In the genomic region with DNA sequence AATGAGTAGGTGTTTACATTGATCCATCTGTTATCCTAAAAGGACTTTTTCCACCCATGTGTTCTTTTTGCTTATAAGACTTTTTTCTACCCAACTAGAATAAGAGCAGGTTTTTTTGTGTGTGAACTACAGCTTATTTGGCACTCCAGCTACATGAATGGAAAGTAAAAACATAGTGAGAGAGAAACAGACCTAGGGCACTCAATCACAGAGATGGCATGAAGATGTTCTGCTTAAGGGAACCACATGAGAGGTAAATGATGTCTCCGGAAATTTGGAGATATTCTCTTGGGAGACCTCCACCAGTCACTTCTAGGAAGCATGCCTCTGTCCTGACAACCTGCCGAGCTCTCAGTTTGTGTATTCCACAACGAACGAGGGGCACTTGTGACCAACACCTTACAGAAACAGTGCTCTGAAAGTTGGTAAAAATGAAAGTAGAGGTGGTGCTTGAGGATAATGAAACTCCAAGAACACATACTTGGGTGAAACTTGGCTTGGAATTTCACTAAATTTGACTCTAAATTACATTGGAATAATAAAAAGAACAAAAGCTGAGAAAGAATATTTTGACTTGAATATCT, we compare ENCODE assay signal across 23 cellular contexts.
DNase-seq lines count a peak whose midpoint lies in the region; FAIRE-seq and TF ChIP-seq lines count a peak whose summit lies in the region.
"Had no signal": no experiment of that assay in that cellular context is flagged by ENCODE, and none has a peak within 500 bp of the region (broad histone marks: within the 10 kb centered on the region; RNA-seq: fewer than 3 reads in every experiment).

No MANE protein-coding gene starts in this region.

- POLR2A ChIA-PET in H1 (lab: Charles Lee; ENCODE audit: partially characterized antibody), result no interaction called here

- peaks cover 6% of the 10 kb centered on the region; the same call in 1 of the 2 replicates for H3K4me1 ChIP-seq in H9 (ENCODE audit: insufficient read depth, low read length)
- H3K4me1 ChIP-seq in MM.1S (ENCODE audit: low read length), result no peaks in the 10 kb centered on the region
- H3K4me1 ChIP-seq in H1 (replicated peaks in 1 of 4; ENCODE audit: control insufficient read depth in 3 of 4, insufficient read depth in 4 of 4, low read length in 3 of 4), result peaks cover 2 to 16% (median 3%) of the 10 kb centered on the region in 4 experiments; a peak in 3 of 7 replicates
- H3K4me1 ChIP-seq: Caco-2 had no signal

- H3K9me3 Mint-ChIP-seq in H9, result peaks cover 9 to 12% of the 10 kb centered on the region in 2 experiments

- TF ChIP-seq EP300 in H1 (IDR thresholded peaks at IDR 0.05; ENCODE audit: borderline replicate concordance in 1 of 2, low read depth in 2 of 2, low read length in 2 of 2), result no peak

- DNase-seq in GM12865 (ENCODE audit: low read depth), result no peak
- no peak for DNase-seq in H9
- no peak for DNase-seq in MM.1S
- DNase-seq in H1 (ENCODE audit: low read depth in 1 of 2, low spot score in 2 of 2), result no peak
- no peak for DNase-seq in substantia nigra (lab: John Stamatoyannopoulos, UW)
- DNase-seq in DMS79 treated with DMSO at 0.1 percent for 48 hours (lab: John Stamatoyannopoulos, UW), result no peak
- DNase-seq in GM12891 (ENCODE audit: insufficient read length, low spot score), result no peak
- no peak for DNase-seq in islet precursor cell
- DNase-seq: Caco-2; CD4-positive, CD25-positive, alpha-beta regulatory T cell; DMS153; EL; Karpas-422; NCI-H1105; NCI-H187 treated with DMSO at 0.1 percent for 48 hours; NCI-H2171 treated with DMSO at 0.1 percent for 48 hours; NCI-H446 treated with DMSO at 0.1 percent for 48 hours; NCI-H774; Right ventricle myocardium superior; SK-N-SH; T-helper 1 cell; T1000 had no signal

- no peaks in the 10 kb centered on the region for H3K27me3 ChIP-seq in H9 (ENCODE audit: insufficient read depth, low read length)
- no peaks in the 10 kb centered on the region for H3K27me3 ChIP-seq in MM.1S (replicated peaks; ENCODE audit: insufficient read depth, low read length)
- no peaks in the 10 kb centered on the region for H3K27me3 ChIP-seq in H1 (replicated peaks in 1 of 4; ENCODE audit: control insufficient read depth in 3 of 4, extremely low read depth in 1 of 4, insufficient read depth in 3 of 4, low read length in 3 of 4)

- peaks cover 7 to 18% (median 13%) of the 10 kb centered on the region in 3 experiments; a peak in 6 of 7 replicates for H3K36me3 Mint-ChIP-seq in H9 (ENCODE audit: insufficient read depth in 1 of 3, low read depth in 3 of 3)
- H3K36me3 Mint-ChIP-seq: CD4-positive, CD25-positive, alpha-beta regulatory T cell had no signal

- H3K23ac ChIP-seq in H9 (ENCODE audit: insufficient read length, low read depth, low read length), result no peak overlapping the region
- H3K23ac ChIP-seq in H1 (ENCODE audit: insufficient read length), result no peak overlapping the region

- H3K79me1 ChIP-seq in H9 (ENCODE audit: insufficient read depth, low read depth, low read length, poor library complexity, severe bottlenecking), result no peaks in the 10 kb centered on the region
- no peaks in the 10 kb centered on the region for H3K79me1 ChIP-seq in H1 (ENCODE audit: low read depth, low read length)

- FAIRE-seq in H1 (lab: Jason Lieb, UNC) (no peak), GM12891 (lab: Jason Lieb, UNC) (no peak)
- FAIRE-seq: GM19239 had no signal

- H2AK5ac ChIP-seq in H9 (ENCODE audit: insufficient read length, low read length) (no peak overlapping the region), H1 (ENCODE audit: low read depth, low read length) (no peak overlapping the region)

- H2BK12ac ChIP-seq in H9 (ENCODE audit: insufficient read length, low read depth, low read length) (no peak overlapping the region), H1 (ENCODE audit: low read depth, low read length) (peak overlapping the region; percentile 52; the same call in 1 of the 2 replicates)

- CTCF ChIA-PET in H1 (lab: Charles Lee; ENCODE audit: partially characterized antibody), result interaction anchor here (0.6 to 1.0 kb wide), 2 partner anchors 34 to 766 kb away, joined by 3 read pairs; no protein-coding TSS in a partner anchor

- H2AFZ ChIP-seq in H9 (ENCODE audit: low read length) (no peak overlapping the region), MM.1S (ENCODE audit: low read length) (peak overlapping the region; percentile 28; the same call in 1 of the 2 replicates), H1 (ENCODE audit: low read length) (peak overlapping the region; percentile 89; the same call in 1 of the 2 replicates)

- H2BK15ac ChIP-seq in H9 (ENCODE audit: low read depth, low read length) (no peak overlapping the region), H1 (ENCODE audit: low read length) (no peak overlapping the region)

- no peak overlapping the region for H2BK5ac ChIP-seq in H9 (ENCODE audit: insufficient read length, low read length)
- no peak overlapping the region for H2BK5ac ChIP-seq in H1 (ENCODE audit: low read depth, low read length)

- no peak overlapping the region for H3T11ph ChIP-seq in H9 (ENCODE audit: low read length)

- H3K27me3 Mint-ChIP-seq in H9 (ENCODE audit: low read depth), result no peaks in the 10 kb centered on the region
- H3K27me3 Mint-ChIP-seq: CD4-positive, CD25-positive, alpha-beta regulatory T cell had no signal

- H3K4ac ChIP-seq in H9 (ENCODE audit: low read depth, low read length), result no peak overlapping the region
- H3K4ac ChIP-seq in H1 (replicated peaks; ENCODE audit: insufficient read length, low read depth, low read length), result no peak overlapping the region

- no peak for TF ChIP-seq RAD21 in H1 (IDR thresholded peaks at IDR 0.05 in 1 of 2, conservative IDR thresholded peaks at IDR 0.05 in 1 of 2; ENCODE audit: low read depth in 2 of 2, low read length in 2 of 2)

- no peak overlapping the region for H4K91ac ChIP-seq in H9 (ENCODE audit: insufficient read length, low read depth, low read length)
- no peak overlapping the region for H4K91ac ChIP-seq in H1 (replicated peaks; ENCODE audit: insufficient read length, low read length)

- no peak overlapping the region for H4K5ac ChIP-seq in H9 (ENCODE audit: insufficient read length, low read depth, low read length)
- no peak overlapping the region for H4K5ac ChIP-seq in H1 (ENCODE audit: insufficient read length, low read depth, low read length)

- no peaks in the 10 kb centered on the region for H3K9me3 ChIP-seq in H9 (ENCODE audit: control insufficient read depth, low read depth, low read length)
- H3K9me3 ChIP-seq in MM.1S (replicated peaks; ENCODE audit: insufficient read depth, low read length), result no peaks in the 10 kb centered on the region
- no peaks in the 10 kb centered on the region for H3K9me3 ChIP-seq in H1 (ENCODE audit: insufficient read depth in 2 of 2, low read depth in 1 of 2, low read length in 1 of 2)
- H3K9me3 ChIP-seq: Caco-2, SK-N-SH had no signal

- H3K4me3 ChIP-seq in GM12865 (ENCODE audit: low read depth, low read length) (0 out of 2 replicates have a peak overlapping the region, but pooled peaks have one; percentile 13), MM.1S (ENCODE audit: low read length) (peak overlapping the region; percentile 29; the same call in 1 of the 2 replicates), H1 (ENCODE audit: extremely low read depth in 1 of 4, insufficient read depth in 2 of 4, low read depth in 3 of 4, low read length in 4 of 4) (no peak overlapping the region)

- H3K14ac ChIP-seq in H9 (ENCODE audit: insufficient read depth, low read length) (no peak overlapping the region), H1 (ENCODE audit: insufficient read length) (no peak overlapping the region)

- H3K23me2 ChIP-seq in H9 (ENCODE audit: insufficient read length, low read depth, low read length, poor library complexity, severe bottlenecking) (no peaks in the 10 kb centered on the region), H1 (ENCODE audit: low read depth, low read length) (no peaks in the 10 kb centered on the region)

- H2BK120ac ChIP-seq in H9 (ENCODE audit: low read depth, low read length, poor library complexity, severe bottlenecking) (no peak overlapping the region), H1 (replicated peaks; ENCODE audit: low read depth, low read length) (no peak overlapping the region)

- no CpG with 5 or more reads among the region's 4 CpGs for WGBS in H9 (ENCODE audit: extremely low coverage, insufficient read length, low lambda C conversion rate)
- 90% methylated on average over 4 of the region's 4 CpGs; no CpG with 5 or more reads in 1 of the 2 experiments for WGBS in H1 (ENCODE audit: extremely low coverage in 1 of 2, insufficient coverage in 1 of 2, insufficient read length in 1 of 2, insufficient replicate concordance in 2 of 2, low coverage in 1 of 2, low lambda C conversion rate in 2 of 2, missing lambda C conversion rate in 1 of 2), 2 experiments

- no peak overlapping the region for H3K56ac ChIP-seq in H9 (ENCODE audit: insufficient read length, low read depth, low read length)
- no peak overlapping the region for H3K56ac ChIP-seq in H1 (replicated peaks; ENCODE audit: insufficient read length, low read depth, low read length)

- H3K4me2 ChIP-seq in H9 (ENCODE audit: insufficient read depth, insufficient read length, low read length) (no peak overlapping the region), MM.1S (ENCODE audit: low read depth, low read length) (peak overlapping the region; percentile 27; the same call in 1 of the 2 replicates), H1 (ENCODE audit: insufficient read depth in 1 of 2, low read depth in 2 of 2, low read length in 2 of 2) (no peak overlapping the region)
- H3K4me2 ChIP-seq: SK-N-SH had no signal

- H3K36me3 ChIP-seq in MM.1S (replicated peaks; ENCODE audit: insufficient read depth, low read length) (no peaks in the 10 kb centered on the region), H1 (ENCODE audit: control insufficient read depth in 2 of 4, insufficient read depth in 4 of 4, low read length in 3 of 4) (peaks cover 0 to 5% (median 0%) of the 10 kb centered on the region in 4 experiments; a peak in 2 of 8 replicates)

- H3K9me2 ChIP-seq in MM.1S (replicated peaks; ENCODE audit: insufficient read depth, low read length), result no peaks in the 10 kb centered on the region
- H3K9me2 ChIP-seq: SK-N-SH had no signal

- no peak overlapping the region for H3K4me3 Mint-ChIP-seq in H9

- peaks cover 42 to 51% of the 10 kb centered on the region in 2 experiments for H3K4me1 Mint-ChIP-seq in H9
- H3K4me1 Mint-ChIP-seq: CD4-positive, CD25-positive, alpha-beta regulatory T cell had no signal

- no peak overlapping the region for H3K18ac ChIP-seq in H9 (ENCODE audit: insufficient read length, low read depth, low read length)
- no peak overlapping the region for H3K18ac ChIP-seq in H1 (ENCODE audit: extremely low read depth, low read length)

- H3K9ac ChIP-seq in H9 (ENCODE audit: extremely low read depth, insufficient read length, low read length), result no peak overlapping the region
- H3K9ac ChIP-seq in MM.1S (ENCODE audit: low read length), result no peak overlapping the region
- H3K9ac ChIP-seq in H1 (replicated peaks in 1 of 4; ENCODE audit: extremely low read depth in 1 of 4, low read depth in 3 of 4, low read length in 3 of 4), result no peak overlapping the region
- H3K9ac ChIP-seq: SK-N-SH had no signal

- no peak overlapping the region for H4K8ac ChIP-seq in H9 (replicated peaks; ENCODE audit: insufficient read length, low read depth, low read length)
- H4K8ac ChIP-seq in H1 (ENCODE audit: extremely low read depth, insufficient read depth, low read length), result no peak overlapping the region

- no peak for TF ChIP-seq POLR2A in H1 (IDR thresholded peaks at IDR 0.05; ENCODE audit: control extremely low read depth in 1 of 2, low read depth in 2 of 2, low read length in 2 of 2)
- no peak for TF ChIP-seq POLR2A in GM12891 (IDR thresholded peaks at IDR 0.05; ENCODE audit: low read depth, low read length)

- no peak overlapping the region for H2BK20ac ChIP-seq in H9 (ENCODE audit: low read depth, low read length, poor library complexity, severe bottlenecking)
- 0 out of 2 replicates have a peak overlapping the region, but pooled peaks have one; percentile 11 for H2BK20ac ChIP-seq in H1 (ENCODE audit: low read length)

- H3K79me2 ChIP-seq in H9 (ENCODE audit: insufficient read depth, low read length), result no peaks in the 10 kb centered on the region
- no peaks in the 10 kb centered on the region for H3K79me2 ChIP-seq in MM.1S (ENCODE audit: low read length)
- H3K79me2 ChIP-seq in H1 (ENCODE audit: control insufficient read depth in 1 of 2, insufficient read depth in 2 of 2, low read length in 2 of 2), result no peaks in the 10 kb centered on the region

- no peaks in the 10 kb centered on the region for H4K20me1 ChIP-seq in H9 (ENCODE audit: control insufficient read depth, insufficient read depth, insufficient read length)
- H4K20me1 ChIP-seq in MM.1S (ENCODE audit: insufficient read depth, low read length), result no peaks in the 10 kb centered on the region
- no peaks in the 10 kb centered on the region for H4K20me1 ChIP-seq in H1 (replicated peaks in 1 of 2; ENCODE audit: control insufficient read depth in 1 of 2, insufficient read depth in 2 of 2, low read length in 2 of 2)

- H3K27ac Mint-ChIP-seq in H9, result peak overlapping the region in 2 of 3 experiments; percentile 19 to 41; a peak in 3 of 7 replicates
- H3K27ac Mint-ChIP-seq: CD4-positive, CD25-positive, alpha-beta regulatory T cell had no signal

- no peaks in the 10 kb centered on the region for H3F3A ChIP-seq in MM.1S (ENCODE audit: insufficient read depth, low read length)

- TF ChIP-seq CTCF in GM12865 (IDR thresholded peaks at IDR 0.05; ENCODE audit: insufficient read depth, low read depth, low read length, missing control alignments) (no peak), H9 (conservative IDR thresholded peaks at IDR 0.05) (no peak), MM.1S (IDR thresholded peaks at IDR 0.05; ENCODE audit: low read length) (no peak), H1 (IDR thresholded peaks at IDR 0.05; ENCODE audit: control extremely low read depth in 1 of 3, insufficient read depth in 1 of 3, low read depth in 1 of 3, low read length in 3 of 3) (no peak)

- H3K27ac ChIP-seq in H9 (ENCODE audit: insufficient read length, low read depth, low read length) (no peak overlapping the region), MM.1S (ENCODE audit: low read length) (no peak overlapping the region), H1 (ENCODE audit: low read depth, low read length) (no peak overlapping the region), substantia nigra (ENCODE audit: low read depth, low read length, poor library complexity, severe bottlenecking) (no peak overlapping the region)

Comparison
In these comparisons a context has a peak if more than half of its experiments do, and no peak if none do; other contexts are left out.
1. H3K4me3 ChIP-seq: peak in GM12865 (single experiment) and MM.1S (single experiment); none in H1 (0 of 4).